In the genomic region with DNA sequence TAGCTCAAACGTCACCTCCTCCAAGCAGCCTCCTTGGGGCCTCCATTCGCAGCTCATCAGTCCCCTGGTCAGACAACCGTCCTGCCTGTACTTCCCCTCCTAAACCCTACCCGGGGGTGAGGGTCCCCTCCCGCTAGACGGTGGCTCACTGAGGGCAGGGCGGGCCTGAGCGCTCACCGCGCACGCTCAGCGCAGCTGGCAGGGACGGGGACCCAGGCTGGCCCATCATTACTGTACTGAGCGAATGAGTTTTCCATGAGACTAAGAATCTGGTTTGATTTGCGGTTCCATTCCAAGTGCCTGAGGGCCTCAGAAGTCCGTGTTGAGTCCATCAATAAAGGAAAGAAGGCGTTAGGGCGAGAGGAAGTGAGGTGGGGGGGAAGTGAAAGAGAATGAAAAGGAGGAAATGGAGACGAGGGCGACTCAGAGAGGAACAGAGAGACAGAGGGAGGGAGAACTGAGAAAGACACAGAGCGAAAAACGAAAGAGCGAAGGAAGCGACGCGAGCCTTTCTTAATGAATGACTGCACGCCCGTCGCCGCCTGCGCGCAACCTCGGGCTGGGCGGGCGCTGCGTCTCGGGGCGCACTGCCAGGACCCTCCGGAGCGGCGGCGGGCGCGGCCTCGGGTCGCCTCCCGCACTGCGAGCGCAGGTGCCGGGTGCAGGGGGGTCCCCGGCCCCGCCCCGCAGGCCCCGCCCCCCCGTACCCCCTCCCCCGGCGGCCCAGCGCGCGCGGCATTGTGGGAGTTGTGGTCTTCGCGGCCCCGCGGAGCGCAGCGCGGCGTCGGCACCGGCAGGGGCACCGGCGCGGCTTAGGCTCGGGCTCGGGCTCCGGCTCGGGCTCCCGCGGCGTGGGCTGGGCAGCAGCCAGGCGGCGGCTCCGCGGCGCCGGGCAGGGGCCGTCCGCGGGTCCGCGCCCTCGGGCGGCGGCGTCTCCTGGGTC, we compare ENCODE assay signal across 8 cellular contexts. TPM values are rescaled to one million over a fixed set of nuclear protein-coding genes. Genes with fewer than 3 reads are reported as not detected.
A peak's percentile ranks its signal among the peaks of the same experiment; 100 is the strongest.
DNase-seq lines count a peak whose midpoint lies in the region; ATAC-seq and TF ChIP-seq lines count a peak whose summit lies in the region.

A gene with protein sequence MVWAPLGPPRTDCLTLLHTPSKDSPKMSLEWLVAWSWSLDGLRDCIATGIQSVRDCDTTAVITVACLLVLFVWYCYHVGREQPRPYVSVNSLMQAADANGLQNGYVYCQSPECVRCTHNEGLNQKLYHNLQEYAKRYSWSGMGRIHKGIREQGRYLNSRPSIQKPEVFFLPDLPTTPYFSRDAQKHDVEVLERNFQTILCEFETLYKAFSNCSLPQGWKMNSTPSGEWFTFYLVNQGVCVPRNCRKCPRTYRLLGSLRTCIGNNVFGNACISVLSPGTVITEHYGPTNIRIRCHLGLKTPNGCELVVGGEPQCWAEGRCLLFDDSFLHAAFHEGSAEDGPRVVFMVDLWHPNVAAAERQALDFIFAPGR (plus strand): TSS at position 746 of the 943 bp plus-strand sequence. CDS start 4,356 bp downstream, outside the sequence.

- H3K27me3 Mint-ChIP-seq in osteocyte (ENCODE audit: unreplicated experiment) = peaks cover 27% of the 10 kb centered on the region

- TF ChIP-seq POLR2A in testis (IDR thresholded peaks at IDR 0.05) = no peak

- H3K36me3 ChIP-seq in KMS-11 (ENCODE audit: insufficient read depth) (no peaks in the 10 kb centered on the region), testis (ENCODE audit: low read depth, missing control alignments) (no peaks in the 10 kb centered on the region)

- H3K4me2 ChIP-seq in KMS-11 = peak within 1 kb of the TSS; percentile 92

- 0 to 1% methylated on average over 50 to 60 of the region's 96 CpGs for WGBS in testis, 2 donors

- H3K27me3 ChIP-seq in KMS-11 (ENCODE audit: insufficient read depth, low read depth) = no peaks in the 10 kb centered on the region
- no peaks in the 10 kb centered on the region for H3K27me3 ChIP-seq in testis

- peak; percentile 57 for ATAC-seq in GM21737 (IDR thresholded peaks at IDR 0.05; ENCODE audit: unreplicated experiment)

- TF ChIP-seq CTCF in KMS-11 (conservative IDR thresholded peaks at IDR 0.05; ENCODE audit: low read depth, low read length) (no peak), osteocyte (IDR thresholded peaks at IDR 0.05) (no peak), testis (IDR thresholded peaks at IDR 0.05) (no peak)

- H3K4me1 Mint-ChIP-seq in osteocyte (ENCODE audit: unreplicated experiment) = peaks cover 27% of the 10 kb centered on the region

- H3K27ac ChIP-seq in KMS-11 (peak within 1 kb of the TSS; percentile 96), testis (peak within 1 kb of the TSS; percentile 24 to 61)

- no peaks in the 10 kb centered on the region for H3K9me3 Mint-ChIP-seq in osteocyte (ENCODE audit: unreplicated experiment)

- H3K9me3 ChIP-seq in testis = no peaks in the 10 kb centered on the region

- H4K20me1 ChIP-seq in KMS-11 (ENCODE audit: insufficient read depth) = no peaks in the 10 kb centered on the region

- H3K36me3 Mint-ChIP-seq in osteocyte (ENCODE audit: unreplicated experiment) = no peaks in the 10 kb centered on the region

- H3K4me1 ChIP-seq in KMS-11 (ENCODE audit: low read depth, poor library complexity, severe bottlenecking) = peaks cover 39% of the 10 kb centered on the region
- H3K4me1 ChIP-seq in testis = peaks cover 4% of the 10 kb centered on the region

- H2AFZ ChIP-seq in KMS-11 (ENCODE audit: low read depth) = peak within 1 kb of the TSS; percentile 99

- H3K27ac Mint-ChIP-seq in osteocyte (ENCODE audit: unreplicated experiment) = peak within 1 kb of the TSS; percentile 98

- H3K4me3 Mint-ChIP-seq in osteocyte (ENCODE audit: unreplicated experiment) = peak within 1 kb of the TSS; percentile 100

- H3K4me3 ChIP-seq in KMS-11 (IDR thresholded peaks at IDR 0.05; ENCODE audit: insufficient read depth, low read depth, low read length) = no peak within 1 kb of the TSS
- H3K4me3 ChIP-seq in testis = peak within 1 kb of the TSS; percentile 71 to 75

- 0 out of 2 replicates have a peak, but pooled peaks cover 5% of the 10 kb centered on the region for H3K79me2 ChIP-seq in KMS-11 (ENCODE audit: insufficient read depth, low read depth)

- DNase-seq in ELF-1 (ENCODE audit: low read depth, low spot score) = peak; percentile 60
- DNase-seq in SK-N-DZ (ENCODE audit: low spot score) = peak; percentile 60
- peak; percentile 44 to 80 (median 53) for DNase-seq in activated naive CD4-positive, alpha-beta T cell (lab: John Stamatoyannopoulos, UW)
- peak; percentile 55 for DNase-seq in globus pallidus (ENCODE audit: low spot score)
- no peak for DNase-seq in osteocyte (ENCODE audit: extremely low spot score, unreplicated experiment)
- DNase-seq in testis = peak; percentile 67

- peak within 1 kb of the TSS; percentile 88 for H3K9ac ChIP-seq in KMS-11

- intact Hi-C loops in testis (cut with DNase I; ENCODE audit: low total_unique reads) = no loop called here

RNA-seq across cellular contexts. Expression of the gene that starts here (rescaled TPM):
- 6.3 and 6.6 TPM in 2 replicates for polyA plus RNA-seq in SK-N-DZ (2014; cell fraction: cytosol; rRNA removed)
- polyA plus RNA-seq in SK-N-DZ (2014; cell fraction: nucleus; rRNA removed) = 1.8 and 2.7 TPM in 2 replicates
- total RNA-seq in osteocyte = 4.5 and 4.9 TPM in 2 replicates
- 1 to 10 TPM; 4.8 to 5.0 TPM for total RNA-seq in testis
- 4.2 TPM for polyA plus RNA-seq in testis (ENCODE audit: insufficient read depth, low read depth, low replicate concordance)
